Comparison of ENCODE assay signal across 20 cellular contexts in the genomic region with DNA sequence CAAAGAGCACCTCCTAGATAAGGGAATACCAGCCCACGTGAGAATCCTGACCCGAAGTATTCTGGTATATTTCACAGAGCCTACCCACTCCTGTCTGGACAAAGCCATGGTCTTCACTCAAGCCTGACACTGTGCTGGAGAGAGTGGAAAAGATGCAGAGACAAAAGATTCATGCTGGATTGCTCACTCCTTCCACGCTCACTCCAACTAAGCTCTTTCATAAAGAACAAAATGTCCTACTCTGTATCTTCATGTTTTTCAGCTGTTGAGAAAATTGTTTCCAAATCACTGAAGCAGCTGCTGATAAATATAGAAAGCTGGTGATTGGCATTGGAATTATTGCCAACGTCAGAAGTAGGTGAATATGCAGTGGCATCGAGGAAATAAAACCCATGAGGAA.
A peak's percentile ranks its signal among the peaks of the same experiment; 100 is the strongest.
DNase-seq lines count a peak whose midpoint lies in the region; ATAC-seq and TF ChIP-seq lines count a peak whose summit lies in the region.
"Had no signal": no experiment of that assay in that cellular context is flagged by ENCODE, and none has a peak within 500 bp of the region (broad histone marks: within the 10 kb centered on the region; RNA-seq: fewer than 3 reads in every experiment).

No MANE protein-coding gene starts in this region.

- H3K27ac ChIP-seq in body of pancreas (peak overlapping the region in 3 of 4 donors; percentile 33 to 49 (median 48)), heart right ventricle (peak overlapping the region; percentile 58 to 78 (median 74)), testis (peak overlapping the region; percentile 41 to 81)
- H3K27ac ChIP-seq: HL-60, ovary had no signal

- H3K27me3 ChIP-seq in body of pancreas (no peaks in the 10 kb centered on the region), heart right ventricle (no peaks in the 10 kb centered on the region), testis (no peaks in the 10 kb centered on the region)
- H3K27me3 ChIP-seq: MG63, ovary had no signal

- H3K4me1 ChIP-seq in body of pancreas (peaks cover 24% of the 10 kb centered on the region), heart right ventricle (peaks cover 11 to 99% (median 66%) of the 10 kb centered on the region in 9 donors), testis (peaks cover 15% of the 10 kb centered on the region)
- H3K4me1 ChIP-seq: HAP-1 had no signal

- H3K4me3 ChIP-seq in body of pancreas (no peak overlapping the region), heart right ventricle (peak overlapping the region in 3 of 10 donors; percentile 12 to 36 (median 35)), testis (no peak overlapping the region)
- H3K4me3 ChIP-seq: HAP-1, MG63, ovary had no signal

- TF ChIP-seq POLR2A in body of pancreas (IDR thresholded peaks at IDR 0.05) (no peak), testis (IDR thresholded peaks at IDR 0.05) (no peak)

- 32 to 42% methylated on average over 5 of the region's 5 CpGs for WGBS in body of pancreas, 2 donors
- 26 to 37% methylated on average over 5 of the region's 5 CpGs for WGBS in heart right ventricle, 2 donors
- WGBS in testis, 2 donors: 40 to 48% methylated on average over 5 of the region's 5 CpGs

- TF ChIP-seq CTCF in body of pancreas (IDR thresholded peaks at IDR 0.05): no peak
- no peak for TF ChIP-seq CTCF in heart right ventricle (IDR thresholded peaks at IDR 0.05)
- no peak for TF ChIP-seq CTCF in testis (IDR thresholded peaks at IDR 0.05)

- H3K9me3 ChIP-seq in body of pancreas: no peaks in the 10 kb centered on the region
- peaks cover 0 to 2% (median 0%) of the 10 kb centered on the region in 11 donors for H3K9me3 ChIP-seq in heart right ventricle
- H3K9me3 ChIP-seq in testis: no peaks in the 10 kb centered on the region
- H3K9me3 ChIP-seq: HAP-1, ovary had no signal

- intact Hi-C loops in body of pancreas (cut with DNase I): loop anchor here (10.0 kb wide), 1 partner anchor 143 kb away; no protein-coding TSS in a partner anchor
- intact Hi-C loops in heart right ventricle (cut with DNase I): loop anchor here in 9 of 10 donors (5.0 to 10.0 kb wide), 17 partner anchors 53 to 250 kb away; no protein-coding TSS in a partner anchor
- intact Hi-C loops in testis (cut with DNase I; ENCODE audit: low total_unique reads): loop anchor here (10.0 kb wide), 1 partner anchor 153 kb away; no protein-coding TSS in a partner anchor

- H3K36me3 ChIP-seq in body of pancreas (replicated peaks in 1 of 2; ENCODE audit: insufficient read depth in 1 of 2, low read depth in 2 of 2) (no peaks in the 10 kb centered on the region), heart right ventricle (peaks cover 0 to 20% (median 0%) of the 10 kb centered on the region in 9 donors), testis (ENCODE audit: low read depth, missing control alignments) (no peaks in the 10 kb centered on the region)
- H3K36me3 ChIP-seq: HAP-1, ovary had no signal

- no peak for ATAC-seq in body of pancreas
- ATAC-seq in heart right ventricle: peak in 5 of 8 donors; percentile 5 to 64 (median 45)
- ATAC-seq in HG02759 (IDR thresholded peaks at IDR 0.05; ENCODE audit: unreplicated experiment): no peak
- ATAC-seq in GM21381 (IDR thresholded peaks at IDR 0.05; ENCODE audit: unreplicated experiment): no peak
- ATAC-seq: activated CD8-positive, alpha-beta T cell treated with anti-CD3 and anti-CD28 coated beads, Interleukin-2, amount 10 ng/mL, durations not matched to agents 7 days and 5 days; activated T-cell treated with anti-CD3 and anti-CD28 coated beads, Interleukin-2, amount 50 U/mL, for 4 hours had no signal

- DNase-seq in body of pancreas: no peak
- DNase-seq in heart right ventricle: no peak
- peak; percentile 39 for DNase-seq in myocyte (ENCODE audit: low read depth)
- DNase-seq in testis: no peak
- no peak for DNase-seq in stimulated activated CD4-positive, alpha-beta T cell treated with anti-CD3 and anti-CD28 coated beads, Interleukin-4, amount 100 ng/mL, for 1 hour
- no peak for DNase-seq in effector CD4-positive, alpha-beta T cell
- DNase-seq: activated CD8-positive, alpha-beta T cell treated with anti-CD3 and anti-CD28 coated beads, Interleukin-2, amount 10 ng/mL, durations not matched to agents 7 days and 5 days; activated naive CD4-positive, alpha-beta T cell treated with anti-CD3 and anti-CD28 coated beads for 36 hours; activated T-cell treated with anti-CD3 and anti-CD28 coated beads, Interleukin-2, amount 50 U/mL, for 4 hours; CD4-positive, alpha-beta memory T cell; MG63; naive B cell; NCI-H1694; NCI-H2227 treated with DMSO at 0.1 percent for 48 hours; stimulated activated CD8-positive, alpha-beta memory T cell treated with anti-CD3 and anti-CD28 coated beads, Interleukin-4, amount 100 ng/mL, for 48 hours had no signal

Comparison
In these comparisons a context has a peak if more than half of its experiments do, and no peak if none do; other contexts are left out.
1. ATAC-seq: peak in heart right ventricle (5 of 8); none in body of pancreas (single experiment), HG02759 (single experiment) and GM21381 (single experiment).
2. Peak in every context shown above with its lines, with median percentiles within 50 percentile points of each other: H3K27ac ChIP-seq.